1 cellular context compared by ENCODE assay signal in genomic region chr13:110136660-110137585, GRCh38.
TF ChIP-seq lines count a peak whose summit lies in the region.

No MANE protein-coding gene starts in this region.

TF ChIP-seq in HCT116, 20 proteins besides CTCF, POLR2A, EP300 and RAD21 (continued from another document):
- TF ChIP-seq REST (IDR thresholded peaks at IDR 0.05; ENCODE audit: low read depth), result no peak
- no peak for TF ChIP-seq ZNF274 (IDR thresholded peaks at IDR 0.05; ENCODE audit: low read depth, low read length)
- TF ChIP-seq EGR1 (IDR thresholded peaks at IDR 0.05; ENCODE audit: low read depth), result no peak
- TF ChIP-seq JUND (IDR thresholded peaks at IDR 0.05), result no peak
- TF ChIP-seq ZBTB33 (IDR thresholded peaks at IDR 0.05; ENCODE audit: extremely low read depth, insufficient replicate concordance, low read length), result no peak
- no peak for TF ChIP-seq CEBPB (IDR thresholded peaks at IDR 0.05; ENCODE audit: low read depth)
- no peak for TF ChIP-seq FOSL1 (IDR thresholded peaks at IDR 0.05; ENCODE audit: low read depth)
- no peak for TF ChIP-seq POLR2AphosphoS5 (IDR thresholded peaks at IDR 0.05; ENCODE audit: low read depth, low read length)
- TF ChIP-seq SRF (IDR thresholded peaks at IDR 0.05; ENCODE audit: low read depth), result no peak
- TF ChIP-seq ZFX (IDR thresholded peaks at IDR 0.05), result no peak
- TF ChIP-seq TCF7L2 (IDR thresholded peaks at IDR 0.05; ENCODE audit: borderline replicate concordance, extremely low read depth, insufficient read depth, insufficient read length), result no peak
